In genomic region chr7:229184-229964, GRCh38 we compare ENCODE assay signal across 12 cellular contexts. TPM values are rescaled to one million over a fixed set of nuclear protein-coding genes. Genes with fewer than 3 reads are reported as not detected.
DNase-seq lines count a peak whose midpoint lies in the region; ATAC-seq and TF ChIP-seq lines count a peak whose summit lies in the region.
"Had no signal": no experiment of that assay in that cellular context is flagged by ENCODE, and none has a peak within 500 bp of the region (broad histone marks: within the 10 kb centered on the region; RNA-seq: fewer than 3 reads in every experiment).

No MANE protein-coding gene starts in this region.

- TF ChIP-seq CTCF in AG09309 (IDR thresholded peaks at IDR 0.05; ENCODE audit: control insufficient read depth, insufficient read depth, low read depth, low read length, missing control alignments): no peak
- TF ChIP-seq CTCF in astrocyte of the cerebellum (IDR thresholded peaks at IDR 0.05; ENCODE audit: low read depth, low read length, missing control alignments): no peak
- no peak for TF ChIP-seq CTCF in left ventricle myocardium inferior (IDR thresholded peaks at IDR 0.05; ENCODE audit: borderline replicate concordance)
- TF ChIP-seq CTCF in psoas muscle (IDR thresholded peaks at IDR 0.05): no peak

- H3K27ac ChIP-seq in left ventricle myocardium inferior (replicated peaks): peak overlapping the region; percentile 60
- H3K27ac ChIP-seq in psoas muscle: peak overlapping the region; percentile 92
- H3K27ac ChIP-seq: SK-N-MC had no signal

- peak; percentile 86 for DNase-seq in AG09309 (ENCODE audit: low read depth)
- peak; percentile 98 for DNase-seq in astrocyte of the cerebellum (ENCODE audit: low read depth)
- DNase-seq in left ventricle myocardium inferior: peak; percentile 75
- peak; percentile 88 to 89 for DNase-seq in psoas muscle
- no peak for DNase-seq in DMS79 treated with DMSO at 0.1 percent for 48 hours (lab: John Stamatoyannopoulos, UW)
- DNase-seq in NCI-H1694 treated with DMSO at 0.1 percent for 48 hours (lab: John Stamatoyannopoulos, UW): no peak
- DNase-seq: CD4-positive, alpha-beta T cell; NCI-H1092 had no signal

- peaks cover 59% of the 10 kb centered on the region for H3K4me1 ChIP-seq in left ventricle myocardium inferior
- peaks cover 61% of the 10 kb centered on the region for H3K4me1 ChIP-seq in psoas muscle

- H3K36me3 ChIP-seq in left ventricle myocardium inferior: no peaks in the 10 kb centered on the region
- no peaks in the 10 kb centered on the region for H3K36me3 ChIP-seq in psoas muscle (ENCODE audit: insufficient read depth in 1 of 2, low read depth in 1 of 2)

- 18 to 31% (median 21%) methylated on average over 29 of the region's 29 CpGs for WGBS in psoas muscle, 3 donors

- in situ Hi-C loops in astrocyte of the cerebellum (cut with HindIII; ENCODE audit: low sequenced_read_pairs): no loop called here

- H3K9me3 ChIP-seq in left ventricle myocardium inferior (replicated peaks) (no peaks in the 10 kb centered on the region), psoas muscle (no peaks in the 10 kb centered on the region)

- no peak overlapping the region for H3K4me3 ChIP-seq in AG09309 (ENCODE audit: control insufficient read depth, low read depth, low read length)
- no peak overlapping the region for H3K4me3 ChIP-seq in astrocyte of the cerebellum (ENCODE audit: low read depth, low read length)
- H3K4me3 ChIP-seq in left ventricle myocardium inferior: no peak overlapping the region
- peak overlapping the region; percentile 44 for H3K4me3 ChIP-seq in psoas muscle
- H3K4me3 ChIP-seq: SK-N-MC, smooth muscle cell had no signal

- H3K27me3 ChIP-seq in left ventricle myocardium inferior (ENCODE audit: low read depth): no peaks in the 10 kb centered on the region
- H3K27me3 ChIP-seq in psoas muscle (ENCODE audit: insufficient read depth in 3 of 3, low read length in 2 of 3): no peaks in the 10 kb centered on the region

- ATAC-seq in psoas muscle (peak; percentile 76 to 83 (median 81)), GM21447 (IDR thresholded peaks at IDR 0.05; ENCODE audit: unreplicated experiment) (no peak), HG03432 (IDR thresholded peaks at IDR 0.05; ENCODE audit: unreplicated experiment) (no peak)

- intact Hi-C loops in left ventricle myocardium inferior (cut with micrococcal nuclease) (no loop called here), psoas muscle (cut with DNase I) (loop anchor here in 1 of 2 donors (1.0 kb wide), 1 partner anchor 37 kb away; the partner anchor contains the start of gene FAM20C)

RNA-seq across cellular contexts. Expression of gene FAM20C, which starts 37.0 kb away (rescaled TPM):
- total RNA-seq in left ventricle myocardium inferior (22.2 TPM), psoas muscle (10 to 100 TPM; 28.1 to 47.6 (median 43.6) TPM)
- 10 to 100 TPM; 15.6 to 18.3 (median 16.5) TPM for polyA plus RNA-seq in psoas muscle

Comparison
In these comparisons a context has a peak if more than half of its experiments do, and no peak if none do; other contexts are left out.
1. DNase-seq: peak in AG09309 (single experiment), astrocyte of the cerebellum (single experiment), left ventricle myocardium inferior (single experiment) and psoas muscle (2 of 2); none in DMS79 treated with DMSO at 0.1 percent for 48 hours (single experiment) and NCI-H1694 treated with DMSO at 0.1 percent for 48 hours (single experiment).
2. ATAC-seq: peak in psoas muscle (4 of 4); none in GM21447 (single experiment) and HG03432 (single experiment).